In the genomic region with DNA sequence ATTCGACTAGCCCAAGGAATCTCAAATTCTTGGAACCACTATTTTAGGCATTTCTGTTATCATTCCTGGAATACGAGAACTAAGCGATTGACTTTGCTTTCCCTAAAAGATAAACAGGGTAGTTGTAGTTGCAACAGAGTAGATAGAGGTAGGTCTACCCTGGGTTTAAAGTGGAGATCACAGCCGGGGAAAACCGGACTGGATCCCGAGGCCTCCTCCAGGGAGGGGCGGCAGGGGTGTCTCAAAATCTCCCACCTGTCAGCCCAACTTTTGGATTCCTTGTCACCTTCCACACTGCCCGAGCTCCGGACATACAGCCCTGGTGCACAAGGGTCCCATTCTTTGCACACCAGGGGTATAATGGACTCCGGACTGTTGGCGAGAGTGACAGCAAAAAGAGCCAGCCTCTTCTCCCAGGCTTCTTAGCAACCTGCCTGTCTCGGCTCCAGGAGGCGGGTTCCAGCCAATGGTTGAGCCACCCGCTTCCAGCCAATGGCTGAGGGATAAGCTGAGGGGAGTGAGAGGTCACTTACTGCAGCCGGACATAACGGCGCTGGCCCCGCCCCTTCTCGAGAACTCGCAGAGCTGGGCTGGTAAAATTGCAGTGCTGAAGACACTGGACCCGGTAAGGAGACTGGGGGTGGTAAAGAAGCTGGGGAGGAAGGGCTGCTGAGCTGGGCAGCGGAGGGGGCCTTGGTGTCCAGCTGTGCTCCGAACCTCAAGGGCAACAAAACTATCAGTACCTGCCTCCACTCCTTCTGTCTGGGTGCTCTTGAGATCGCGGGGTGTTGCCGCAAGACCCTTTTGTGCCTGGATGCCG, we compare ENCODE assay signal across 1 cellular context.
TF ChIP-seq lines count a peak whose summit lies in the region.

Gene SUOX, plus strand, starts transcription at position 562 of the 820 bp plus-strand sequence. CDS start 4,946 bp downstream, outside the sequence.

TF ChIP-seq in K562, 482 proteins besides CTCF, POLR2A, EP300 and RAD21 (continued from another document and continues in another):
- TF ChIP-seq RBM14 (IDR thresholded peaks at IDR 0.05; ENCODE audit: borderline replicate concordance, insufficient read depth, low read depth, low read length): no peak
- 0 out of 2 replicates have a peak, but pooled peaks have one; percentile 24 for TF ChIP-seq EP400 (IDR thresholded peaks at IDR 0.05)
- TF ChIP-seq FUS (optimal IDR thresholded peaks at IDR 0.05; ENCODE audit: low read depth, low read length): no peak
- peak; percentile 67; the same call in 1 of the 2 replicates for TF ChIP-seq NFXL1 (CRISPR knock-in tag; IDR thresholded peaks at IDR 0.05)
- no peak for TF ChIP-seq ZC3H11A (IDR thresholded peaks at IDR 0.05; ENCODE audit: low read depth, low read length)
- TF ChIP-seq CAMTA2 (CRISPR knock-in tag; conservative IDR thresholded peaks at IDR 0.05): 0 out of 2 replicates have a peak, but pooled peaks have one; percentile 35
- TF ChIP-seq RHOXF2B (CRISPR knock-in tag; conservative IDR thresholded peaks at IDR 0.05): 0 out of 2 replicates have a peak, but pooled peaks have one; percentile 59
- TF ChIP-seq, protein P1, sequence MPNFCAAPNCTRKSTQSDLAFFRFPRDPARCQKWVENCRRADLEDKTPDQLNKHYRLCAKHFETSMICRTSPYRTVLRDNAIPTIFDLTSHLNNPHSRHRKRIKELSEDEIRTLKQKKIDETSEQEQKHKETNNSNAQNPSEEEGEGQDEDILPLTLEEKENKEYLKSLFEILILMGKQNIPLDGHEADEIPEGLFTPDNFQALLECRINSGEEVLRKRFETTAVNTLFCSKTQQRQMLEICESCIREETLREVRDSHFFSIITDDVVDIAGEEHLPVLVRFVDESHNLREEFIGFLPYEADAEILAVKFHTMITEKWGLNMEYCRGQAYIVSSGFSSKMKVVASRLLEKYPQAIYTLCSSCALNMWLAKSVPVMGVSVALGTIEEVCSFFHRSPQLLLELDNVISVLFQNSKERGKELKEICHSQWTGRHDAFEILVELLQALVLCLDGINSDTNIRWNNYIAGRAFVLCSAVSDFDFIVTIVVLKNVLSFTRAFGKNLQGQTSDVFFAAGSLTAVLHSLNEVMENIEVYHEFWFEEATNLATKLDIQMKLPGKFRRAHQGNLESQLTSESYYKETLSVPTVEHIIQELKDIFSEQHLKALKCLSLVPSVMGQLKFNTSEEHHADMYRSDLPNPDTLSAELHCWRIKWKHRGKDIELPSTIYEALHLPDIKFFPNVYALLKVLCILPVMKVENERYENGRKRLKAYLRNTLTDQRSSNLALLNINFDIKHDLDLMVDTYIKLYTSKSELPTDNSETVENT (CRISPR knock-in tag; IDR thresholded peaks at IDR 0.05): peak; percentile 33; the same call in 1 of the 2 replicates
- 0 out of 2 replicates have a peak, but pooled peaks have one; percentile 25 for TF ChIP-seq BCOR (IDR thresholded peaks at IDR 0.05)
- peak; percentile 63 to 69; a peak in 2 of 4 replicates for TF ChIP-seq FOXK2 (conservative IDR thresholded peaks at IDR 0.05 in 1 of 2, IDR thresholded peaks at IDR 0.05 in 1 of 2; ENCODE audit: low read depth in 2 of 2)
- TF ChIP-seq RBFOX2 (IDR thresholded peaks at IDR 0.05; ENCODE audit: low read depth, low read length): peak; percentile 75
- TF ChIP-seq MAZ (CRISPR knock-in tag; conservative IDR thresholded peaks at IDR 0.05 in 1 of 2, IDR thresholded peaks at IDR 0.05 in 1 of 2): peak in 1 of 2 experiments; percentile 52; a peak in 1 of 4 replicates
- TF ChIP-seq, protein P2, sequence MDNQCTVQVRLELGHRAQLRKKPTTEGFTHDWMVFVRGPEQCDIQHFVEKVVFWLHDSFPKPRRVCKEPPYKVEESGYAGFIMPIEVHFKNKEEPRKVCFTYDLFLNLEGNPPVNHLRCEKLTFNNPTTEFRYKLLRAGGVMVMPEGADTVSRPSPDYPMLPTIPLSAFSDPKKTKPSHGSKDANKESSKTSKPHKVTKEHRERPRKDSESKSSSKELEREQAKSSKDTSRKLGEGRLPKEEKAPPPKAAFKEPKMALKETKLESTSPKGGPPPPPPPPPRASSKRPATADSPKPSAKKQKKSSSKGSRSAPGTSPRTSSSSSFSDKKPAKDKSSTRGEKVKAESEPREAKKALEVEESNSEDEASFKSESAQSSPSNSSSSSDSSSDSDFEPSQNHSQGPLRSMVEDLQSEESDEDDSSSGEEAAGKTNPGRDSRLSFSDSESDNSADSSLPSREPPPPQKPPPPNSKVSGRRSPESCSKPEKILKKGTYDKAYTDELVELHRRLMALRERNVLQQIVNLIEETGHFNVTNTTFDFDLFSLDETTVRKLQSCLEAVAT (IDR thresholded peaks at IDR 0.05): 0 out of 4 replicates have a peak, but pooled peaks of 1 of the 2 experiments have one; percentile 19
- TF ChIP-seq TGIF2 (CRISPR knock-in tag; IDR thresholded peaks at IDR 0.05): no peak
- peak; percentile 10; the same call in 1 of the 2 replicates for TF ChIP-seq ELF4 (CRISPR knock-in tag; IDR thresholded peaks at IDR 0.05)
- TF ChIP-seq THRA (IDR thresholded peaks at IDR 0.05): no peak
- TF ChIP-seq NR2C1 (IDR thresholded peaks at IDR 0.05): peak; percentile 76
- peak; percentile 57; the same call in 1 of the 2 replicates for TF ChIP-seq NR2C1 (tag; IDR thresholded peaks at IDR 0.05)
- TF ChIP-seq, protein P3, sequence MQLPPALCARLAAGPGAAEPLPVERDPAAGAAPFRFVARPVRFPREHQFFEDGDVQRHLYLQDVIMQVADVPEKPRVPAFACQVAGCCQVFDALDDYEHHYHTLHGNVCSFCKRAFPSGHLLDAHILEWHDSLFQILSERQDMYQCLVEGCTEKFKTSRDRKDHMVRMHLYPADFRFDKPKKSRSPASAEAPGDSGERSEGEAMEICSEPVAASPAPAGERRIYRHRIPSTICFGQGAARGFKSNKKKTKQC (CRISPR knock-in tag; IDR thresholded peaks at IDR 0.05): no peak
- TF ChIP-seq TAF1 (IDR thresholded peaks at IDR 0.05; ENCODE audit: control insufficient read depth, extremely low read depth, insufficient read depth, low read length, severe bottlenecking): peak; percentile 47
- no peak for TF ChIP-seq RFX7 (CRISPR knock-in tag; IDR thresholded peaks at IDR 0.05)
- peak in 2 of 3 experiments; percentile 54 to 84 for TF ChIP-seq YY1 (IDR thresholded peaks at IDR 0.05; ENCODE audit: borderline replicate concordance in 1 of 3, control insufficient read depth in 1 of 3, extremely low read depth in 1 of 3, insufficient read depth in 3 of 3, insufficient read length in 1 of 3, insufficient replicate concordance in 2 of 3, low read depth in 1 of 3, low read length in 2 of 3)
- peak; percentile 7 for TF ChIP-seq PRDM10 (IDR thresholded peaks at IDR 0.05; ENCODE audit: partially characterized antibody)
- TF ChIP-seq BRD9 (IDR thresholded peaks at IDR 0.05; ENCODE audit: low read depth, partially characterized antibody): no peak
- no peak for TF ChIP-seq ZNF551 (CRISPR knock-in tag; IDR thresholded peaks at IDR 0.05)
- peak; percentile 49; the same call in 1 of the 2 replicates for TF ChIP-seq FOXO4 (CRISPR knock-in tag; IDR thresholded peaks at IDR 0.05)
- TF ChIP-seq ZNF175 (CRISPR knock-in tag; IDR thresholded peaks at IDR 0.05; ENCODE audit: low read depth): no peak
- no peak for TF ChIP-seq HMG20A (CRISPR knock-in tag; conservative IDR thresholded peaks at IDR 0.05)
- TF ChIP-seq CEBPB (tag; IDR thresholded peaks at IDR 0.05): peak; percentile 46; the same call in 1 of the 2 replicates
- TF ChIP-seq, protein P4, sequence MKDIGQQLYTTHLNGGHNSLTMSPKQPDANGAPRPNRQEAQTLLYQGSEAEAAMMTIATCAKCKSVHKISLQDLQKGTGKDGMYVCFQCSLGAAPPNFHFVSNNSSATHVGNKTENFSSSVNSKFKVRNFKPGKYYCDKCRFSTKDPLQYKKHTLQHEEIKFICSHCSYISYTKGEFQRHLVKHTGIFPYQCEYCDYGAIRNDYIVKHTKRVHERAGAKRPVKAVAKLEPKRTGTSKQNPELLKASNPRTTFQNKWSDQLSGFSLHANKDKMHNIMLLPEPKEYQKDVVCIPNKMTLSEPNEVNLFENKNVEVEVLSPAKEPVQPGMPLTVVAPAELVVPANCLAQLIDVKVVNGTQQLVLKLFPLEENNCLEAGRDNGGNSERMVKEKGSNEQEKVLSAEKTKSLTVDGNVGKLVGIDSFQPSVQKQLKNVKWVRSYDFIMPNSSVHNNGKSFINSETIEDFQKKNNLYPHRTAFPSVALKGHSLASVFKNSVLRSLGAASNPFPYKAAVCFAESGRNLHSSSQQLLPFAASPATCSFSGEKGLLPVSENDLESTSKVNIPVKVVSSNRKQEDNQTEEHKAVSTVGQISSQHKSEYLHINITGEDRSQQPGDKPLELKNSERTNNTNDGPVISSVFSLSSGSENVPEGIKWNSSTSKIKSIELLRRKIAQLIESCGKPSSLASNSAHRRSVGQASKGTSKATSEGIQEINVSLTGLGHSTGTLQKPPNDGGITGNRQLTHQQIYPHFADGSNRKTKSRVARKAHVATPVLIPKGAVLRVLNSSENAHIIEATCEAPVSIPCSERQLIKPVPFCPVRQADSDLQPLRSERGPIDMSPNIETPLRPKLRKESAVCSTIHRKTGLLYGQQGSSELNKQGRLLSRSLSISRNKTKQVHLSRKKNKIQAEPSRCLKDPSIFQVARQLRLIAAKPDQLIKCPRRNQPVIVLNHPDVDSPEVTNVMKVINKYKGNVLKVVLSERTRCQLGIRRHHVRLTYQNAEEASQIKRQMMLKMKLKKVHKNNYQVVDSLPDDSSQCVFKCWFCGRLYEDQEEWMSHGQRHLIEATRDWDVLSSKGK (CRISPR knock-in tag; IDR thresholded peaks at IDR 0.05): no peak
- peak; percentile 58 for TF ChIP-seq POLR2B (IDR thresholded peaks at IDR 0.05; ENCODE audit: low read depth, partially characterized antibody)
- TF ChIP-seq, protein P5, sequence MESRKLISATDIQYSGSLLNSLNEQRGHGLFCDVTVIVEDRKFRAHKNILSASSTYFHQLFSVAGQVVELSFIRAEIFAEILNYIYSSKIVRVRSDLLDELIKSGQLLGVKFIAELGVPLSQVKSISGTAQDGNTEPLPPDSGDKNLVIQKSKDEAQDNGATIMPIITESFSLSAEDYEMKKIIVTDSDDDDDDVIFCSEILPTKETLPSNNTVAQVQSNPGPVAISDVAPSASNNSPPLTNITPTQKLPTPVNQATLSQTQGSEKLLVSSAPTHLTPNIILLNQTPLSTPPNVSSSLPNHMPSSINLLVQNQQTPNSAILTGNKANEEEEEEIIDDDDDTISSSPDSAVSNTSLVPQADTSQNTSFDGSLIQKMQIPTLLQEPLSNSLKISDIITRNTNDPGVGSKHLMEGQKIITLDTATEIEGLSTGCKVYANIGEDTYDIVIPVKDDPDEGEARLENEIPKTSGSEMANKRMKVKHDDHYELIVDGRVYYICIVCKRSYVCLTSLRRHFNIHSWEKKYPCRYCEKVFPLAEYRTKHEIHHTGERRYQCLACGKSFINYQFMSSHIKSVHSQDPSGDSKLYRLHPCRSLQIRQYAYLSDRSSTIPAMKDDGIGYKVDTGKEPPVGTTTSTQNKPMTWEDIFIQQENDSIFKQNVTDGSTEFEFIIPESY (CRISPR knock-in tag; IDR thresholded peaks at IDR 0.05): no peak
- TF ChIP-seq, protein P6, sequence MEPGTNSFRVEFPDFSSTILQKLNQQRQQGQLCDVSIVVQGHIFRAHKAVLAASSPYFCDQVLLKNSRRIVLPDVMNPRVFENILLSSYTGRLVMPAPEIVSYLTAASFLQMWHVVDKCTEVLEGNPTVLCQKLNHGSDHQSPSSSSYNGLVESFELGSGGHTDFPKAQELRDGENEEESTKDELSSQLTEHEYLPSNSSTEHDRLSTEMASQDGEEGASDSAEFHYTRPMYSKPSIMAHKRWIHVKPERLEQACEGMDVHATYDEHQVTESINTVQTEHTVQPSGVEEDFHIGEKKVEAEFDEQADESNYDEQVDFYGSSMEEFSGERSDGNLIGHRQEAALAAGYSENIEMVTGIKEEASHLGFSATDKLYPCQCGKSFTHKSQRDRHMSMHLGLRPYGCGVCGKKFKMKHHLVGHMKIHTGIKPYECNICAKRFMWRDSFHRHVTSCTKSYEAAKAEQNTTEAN (CRISPR knock-in tag; IDR thresholded peaks at IDR 0.05): 0 out of 2 replicates have a peak, but pooled peaks have one; percentile 43
